8 cellular contexts compared by ENCODE assay signal in the genomic region with DNA sequence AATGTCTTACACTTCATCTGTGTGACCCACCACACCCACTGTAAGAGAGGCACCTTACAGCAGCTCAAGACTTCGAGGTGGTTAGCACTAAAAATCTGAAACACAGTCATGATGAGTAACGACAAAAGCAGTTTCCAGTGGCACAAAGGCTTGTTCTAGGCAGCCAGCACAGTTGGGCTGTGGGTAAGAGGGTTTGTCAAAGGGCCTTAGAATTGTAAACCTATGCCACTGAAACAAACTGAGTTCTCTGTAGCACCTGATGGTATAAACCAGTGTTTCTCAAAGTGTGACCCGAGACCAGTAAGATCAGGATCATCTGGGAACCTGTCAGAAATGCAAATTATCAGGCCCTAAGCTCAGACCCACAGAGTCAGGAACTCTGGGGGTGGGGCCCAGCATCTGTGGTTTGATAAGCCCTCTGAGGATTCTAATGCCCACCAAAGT. TPM values are rescaled to one million over a fixed set of nuclear protein-coding genes. Genes with fewer than 3 reads are reported as not detected.
DNase-seq lines count a peak whose midpoint lies in the region; ATAC-seq lines count a peak whose summit lies in the region.

No MANE protein-coding gene starts in this region.

- peak; percentile 38 for ATAC-seq in GM18520 (IDR thresholded peaks at IDR 0.05; ENCODE audit: unreplicated experiment)
- no peak for ATAC-seq in HG03460 (IDR thresholded peaks at IDR 0.05; ENCODE audit: unreplicated experiment)
- no peak for ATAC-seq in HG03521 (IDR thresholded peaks at IDR 0.05; ENCODE audit: unreplicated experiment)

- DNase-seq in NCI-H226 (peak; percentile 51), NCI-H128 (lab: John Stamatoyannopoulos, UW; ENCODE audit: unreplicated experiment) (no peak), inferior parietal cortex (ENCODE audit: extremely low spot score) (no peak)
- DNase-seq in activated naive CD4-positive, alpha-beta T cell treated with anti-CD3 and anti-CD28 coated beads for 36 hours = peak; percentile 63

- peak overlapping the region in 20 of 21 experiments; percentile 4 to 84 (median 76) for H3K27ac ChIP-seq in skin epidermis

- H3K27me3 Mint-ChIP-seq in activated naive CD4-positive, alpha-beta T cell treated with anti-CD3 and anti-CD28 coated beads for 36 hours (ENCODE audit: low read depth) = no peaks in the 10 kb centered on the region

- H3K9me3 Mint-ChIP-seq in activated naive CD4-positive, alpha-beta T cell treated with anti-CD3 and anti-CD28 coated beads for 36 hours = no peaks in the 10 kb centered on the region

- peak overlapping the region; percentile 63 for H3K27ac Mint-ChIP-seq in activated naive CD4-positive, alpha-beta T cell treated with anti-CD3 and anti-CD28 coated beads for 36 hours

- intact Hi-C loops in activated naive CD4-positive, alpha-beta T cell treated with anti-CD3 and anti-CD28 coated beads for 36 hours (cut with micrococcal nuclease) = loop anchor here (1.0 to 2.0 kb wide), 2 partner anchors 39 to 400 kb away; no protein-coding TSS in a partner anchor

- no peak overlapping the region for H3K4me3 ChIP-seq in skin epidermis

- no peaks in the 10 kb centered on the region for H3K36me3 Mint-ChIP-seq in activated naive CD4-positive, alpha-beta T cell treated with anti-CD3 and anti-CD28 coated beads for 36 hours (ENCODE audit: low read depth)

- peaks cover 28% of the 10 kb centered on the region for H3K4me1 Mint-ChIP-seq in activated naive CD4-positive, alpha-beta T cell treated with anti-CD3 and anti-CD28 coated beads for 36 hours (ENCODE audit: low read depth)

- H3K4me3 Mint-ChIP-seq in activated naive CD4-positive, alpha-beta T cell treated with anti-CD3 and anti-CD28 coated beads for 36 hours = no peak overlapping the region

- CTCF ChIA-PET in activated naive CD4-positive, alpha-beta T cell treated with anti-CD3 and anti-CD28 coated beads for 36 hours (lab: Charles Lee) = interaction anchor here (0.8 to 2.3 kb wide), 4 partner anchors 37 to 258 kb away, joined by 4 to 9 read pairs (median 5); partner anchors contain the start of gene DAPK2

RNA-seq across cellular contexts. Expression of gene DAPK2, which starts 36.5 kb away (rescaled TPM):
- under 1 TPM in 1 of 2 experiments, not detected in 1; 0.44 TPM for total RNA-seq in activated naive CD4-positive, alpha-beta T cell treated with anti-CD3 and anti-CD28 coated beads for 36 hours

Comparison
In these comparisons a context has a peak if more than half of its experiments do, and no peak if none do; other contexts are left out.
1. DNase-seq: peak in NCI-H226 (single experiment) and activated naive CD4-positive, alpha-beta T cell treated with anti-CD3 and anti-CD28 coated beads for 36 hours (single experiment); none in NCI-H128 (single experiment) and inferior parietal cortex (single experiment).